Comparison of ENCODE assay signal across 11 cellular contexts in genomic region chr6:36121752-36122494, GRCh38. TPM values are rescaled to one million over a fixed set of nuclear protein-coding genes. Genes with fewer than 3 reads are reported as not detected.
DNase-seq lines count a peak whose midpoint lies in the region; ATAC-seq, FAIRE-seq and TF ChIP-seq lines count a peak whose summit lies in the region.
"Had no signal": no experiment of that assay in that cellular context is flagged by ENCODE, and none has a peak within 500 bp of the region (broad histone marks: within the 10 kb centered on the region; RNA-seq: fewer than 3 reads in every experiment).

No MANE protein-coding gene starts in this region.

- peak overlapping the region; percentile 97 for H3K27ac Mint-ChIP-seq in CD4-positive, alpha-beta T cell
- peak overlapping the region; percentile 100 for H3K27ac Mint-ChIP-seq in natural killer cell

- SMC1A ChIA-PET in GM12878 (lab: Charles Lee; ENCODE audit: uncharacterized antibody, unreplicated experiment) = interaction anchor here (0.7 to 7.8 kb wide), 18 partner anchors 9 to 238 kb away, joined by 3 to 75 read pairs (median 4); partner anchors contain the start of genes MAPK13 and MAPK14

- H3K4me1 ChIP-seq in Loucy (ENCODE audit: insufficient read depth, low read length, poor library complexity, severe bottlenecking) = peaks cover 73% of the 10 kb centered on the region
- H3K4me1 ChIP-seq in GM12878 (ENCODE audit: control insufficient read depth, insufficient read depth, low read length) = peaks cover 26% of the 10 kb centered on the region
- H3K4me1 ChIP-seq in stomach = peaks cover 22 to 72% (median 40%) of the 10 kb centered on the region in 4 donors

- H3K79me2 ChIP-seq in Loucy (ENCODE audit: insufficient read depth, low read length) = peaks cover 8% of the 10 kb centered on the region; the same call in 1 of the 2 replicates
- no peaks in the 10 kb centered on the region for H3K79me2 ChIP-seq in GM12878 (ENCODE audit: control insufficient read depth, insufficient read depth, low read length)

- TF ChIP-seq EP300 in GM12878 (IDR thresholded peaks at IDR 0.05; ENCODE audit: borderline replicate concordance in 1 of 2, control insufficient read depth in 1 of 2, low read depth in 2 of 2, low read length in 2 of 2) (no peak), stomach (IDR thresholded peaks at IDR 0.05) (no peak)

- 95% methylated on average over 5 of the region's 5 CpGs for WGBS in GM12878 (ENCODE audit: insufficient coverage, insufficient replicate concordance, low lambda C conversion rate, missing lambda C conversion rate)
- 64 to 86% (median 74%) methylated on average over 4 to 5 of the region's 5 CpGs for WGBS in stomach, 5 donors

- RAD21 ChIA-PET in GM12878 (lab: Charles Lee; ENCODE audit: unreplicated experiment) = interaction anchor here (0.7 to 3.1 kb wide), 14 partner anchors 8 to 312 kb away, joined by 3 to 35 read pairs (median 4); partner anchors contain the start of genes MAPK13 and MAPK14

- H3K4me2 ChIP-seq in Loucy (ENCODE audit: low read depth, low read length, poor library complexity, severe bottlenecking) (peak overlapping the region; percentile 85), GM12878 (ENCODE audit: control insufficient read depth, insufficient read depth) (no peak overlapping the region)

- no peak for TF ChIP-seq CTCF in CD4-positive, alpha-beta T cell (IDR thresholded peaks at IDR 0.05)
- TF ChIP-seq CTCF in Loucy (conservative IDR thresholded peaks at IDR 0.05; ENCODE audit: low read length) = no peak
- TF ChIP-seq CTCF in GM12878 (IDR thresholded peaks at IDR 0.05 in 2 of 3, conservative IDR thresholded peaks at IDR 0.05 in 1 of 3; ENCODE audit: control insufficient read depth in 2 of 3, extremely low read depth in 1 of 3, insufficient read depth in 1 of 3, low read depth in 3 of 3, low read length in 3 of 3) = no peak
- TF ChIP-seq CTCF in natural killer cell (IDR thresholded peaks at IDR 0.05) = no peak
- TF ChIP-seq CTCF in stomach (IDR thresholded peaks at IDR 0.05) = no peak

- in situ Hi-C loops in GM12878 (cut with MboI) = loop anchor here (5.0 kb wide), 1 partner anchor 235 kb away; no protein-coding TSS in a partner anchor

- BruUV-seq in GM12878 (replicated peaks; lab: Mats Ljungman, UMichigan) = no TSS peak

- no peaks in the 10 kb centered on the region for H4K20me1 ChIP-seq in Loucy (ENCODE audit: insufficient read depth, low read length, poor library complexity, severe bottlenecking)
- H4K20me1 ChIP-seq in GM12878 (ENCODE audit: control insufficient read depth, insufficient read depth) = no peaks in the 10 kb centered on the region

- no peak for DNase-seq in CD4-positive, alpha-beta T cell
- DNase-seq in GM12878 (ENCODE audit: low read depth, low spot score) (no peak), natural killer cell (no peak), stomach (no peak), medulla oblongata (ENCODE audit: extremely low spot score) (no peak)
- DNase-seq in NK-92 treated with Interleukin-12 subunit alpha and Interleukin-12 subunit beta, amount 100 ng/mL, for 24 hours (lab: John Stamatoyannopoulos, UW) = no peak
- DNase-seq: NCI-H510A treated with DMSO at 0.1 percent for 48 hours, retina had no signal

- TF ChIP-seq RAD21 in GM12878 (IDR thresholded peaks at IDR 0.05; ENCODE audit: insufficient read depth, low read depth, low read length) = no peak

- no peak overlapping the region for H2AFZ ChIP-seq in Loucy (ENCODE audit: low read length)
- H2AFZ ChIP-seq in GM12878 (ENCODE audit: control insufficient read depth, low read depth, low read length) = no peak overlapping the region

- TF ChIP-seq POLR2A in GM12878 (IDR thresholded peaks at IDR 0.05; ENCODE audit: low read depth, low read length) (no peak), stomach (IDR thresholded peaks at IDR 0.05) (no peak)

- FAIRE-seq in GM12878 (lab: Jason Lieb, UNC) = no peak

- peak overlapping the region; percentile 93 for H3K27ac ChIP-seq in CD4-positive, alpha-beta T cell (ENCODE audit: low read depth, low read length)
- H3K27ac ChIP-seq in GM12878 (ENCODE audit: control insufficient read depth, insufficient read depth) (no peak overlapping the region), stomach (peak overlapping the region in 2 of 5 donors; percentile 76 to 78)

- H3K36me3 ChIP-seq in Loucy (ENCODE audit: insufficient read depth, low read length) = 0 out of 2 replicates have a peak, but pooled peaks cover 4% of the 10 kb centered on the region
- H3K36me3 ChIP-seq in GM12878 (ENCODE audit: control insufficient read depth in 2 of 2, insufficient read depth in 2 of 2, low read length in 1 of 2) = no peaks in the 10 kb centered on the region; a peak in 1 of 4 replicates
- H3K36me3 ChIP-seq in stomach = peaks cover 0 to 5% (median 2%) of the 10 kb centered on the region in 4 donors

- no peak for ATAC-seq in CD4-positive, alpha-beta T cell (ENCODE audit: poor library complexity)
- no peak for ATAC-seq in GM12878
- ATAC-seq in natural killer cell = no peak
- ATAC-seq in GM21423 (IDR thresholded peaks at IDR 0.05; ENCODE audit: unreplicated experiment) = no peak

- no peaks in the 10 kb centered on the region for H3K9me3 Mint-ChIP-seq in CD4-positive, alpha-beta T cell
- no peaks in the 10 kb centered on the region for H3K9me3 Mint-ChIP-seq in natural killer cell

- H3K36me3 Mint-ChIP-seq in CD4-positive, alpha-beta T cell (ENCODE audit: low read depth) = no peaks in the 10 kb centered on the region
- H3K36me3 Mint-ChIP-seq in natural killer cell = no peaks in the 10 kb centered on the region

- H3K4me3 ChIP-seq in Loucy (ENCODE audit: low read length, poor library complexity, severe bottlenecking) (no peak overlapping the region), GM12878 (no peak overlapping the region), stomach (no peak overlapping the region)

- peak overlapping the region; percentile 76 for H3K4me3 Mint-ChIP-seq in CD4-positive, alpha-beta T cell
- H3K4me3 Mint-ChIP-seq in natural killer cell = peak overlapping the region; percentile 89

- POLR2A ChIA-PET in CD4-positive, alpha-beta T cell (lab: Charles Lee) = interaction anchor here (0.9 to 4.9 kb wide), 11 partner anchors 9 to 322 kb away, joined by 3 to 68 read pairs (median 15); partner anchors contain the start of genes BRPF3, MAPK13 and MAPK14
- POLR2A ChIA-PET in GM12878 (lab: Charles Lee) = interaction anchor here (0.7 to 3.4 kb wide), 8 partner anchors 9 to 242 kb away, joined by 3 to 21 read pairs (median 4); partner anchors contain the start of genes MAPK13 and MAPK14

- no peaks in the 10 kb centered on the region for H3K27me3 Mint-ChIP-seq in CD4-positive, alpha-beta T cell
- H3K27me3 Mint-ChIP-seq in natural killer cell (ENCODE audit: low read depth in 2 of 2) = no peaks in the 10 kb centered on the region

- H3K4me1 Mint-ChIP-seq in CD4-positive, alpha-beta T cell (ENCODE audit: low read depth) = peaks cover 95% of the 10 kb centered on the region
- H3K4me1 Mint-ChIP-seq in natural killer cell = peaks cover 80 to 96% of the 10 kb centered on the region in 2 donors

- intact Hi-C loops in CD4-positive, alpha-beta T cell (cut with DNase I, micrococcal nuclease) = loop anchor here (1.0 to 10.0 kb wide), 4 partner anchors 9 to 239 kb away; no protein-coding TSS in a partner anchor
- intact Hi-C loops in GM12878 (cut with micrococcal nuclease; ENCODE audit: unreplicated experiment) (loop anchor here (2.0 to 10.0 kb wide), 2 partner anchors 75 to 183 kb away; partner anchors contain the start of gene BRPF3), natural killer cell (cut with micrococcal nuclease) (loop anchor here (2.0 to 5.0 kb wide), 2 partner anchors 83 to 240 kb away; no protein-coding TSS in a partner anchor), stomach (cut with DNase I; ENCODE audit: low total_unique reads) (no loop called here)

- CTCF ChIA-PET in CD4-positive, alpha-beta T cell (lab: Charles Lee) = interaction anchor here (0.6 to 4.2 kb wide), 8 partner anchors 10 to 219 kb away, joined by 3 to 33 read pairs (median 4); partner anchors contain the start of genes MAPK13 and MAPK14
- CTCF ChIA-PET in GM12878 (lab: Yijun Ruan, JAX) = interaction anchor here (0.5 to 7.6 kb wide), 21 partner anchors 9 to 411 kb away, joined by 3 to 82 read pairs (median 4); partner anchors contain the start of genes BNIP5, BRPF3, MAPK13 and MAPK14

- H3K9me3 ChIP-seq in CD4-positive, alpha-beta T cell (ENCODE audit: control insufficient read depth, low read length) = no peaks in the 10 kb centered on the region
- no peaks in the 10 kb centered on the region for H3K9me3 ChIP-seq in Loucy (ENCODE audit: insufficient read depth, low read depth, low read length)
- no peaks in the 10 kb centered on the region for H3K9me3 ChIP-seq in GM12878 (replicated peaks; ENCODE audit: control insufficient read depth, insufficient read depth, low read length)
- no peaks in the 10 kb centered on the region for H3K9me3 ChIP-seq in stomach

- H3K27me3 ChIP-seq in CD4-positive, alpha-beta T cell (ENCODE audit: control insufficient read depth, insufficient read depth, low read length) = no peaks in the 10 kb centered on the region
- H3K27me3 ChIP-seq in Loucy (ENCODE audit: insufficient read depth, low read length, poor library complexity, severe bottlenecking) (no peaks in the 10 kb centered on the region), GM12878 (replicated peaks in 1 of 2; ENCODE audit: control insufficient read depth in 2 of 2, insufficient read depth in 2 of 2, low read length in 1 of 2) (no peaks in the 10 kb centered on the region), stomach (no peaks in the 10 kb centered on the region)

- H3K9ac ChIP-seq in Loucy (ENCODE audit: low read depth, low read length, poor library complexity, severe bottlenecking) (no peak overlapping the region), GM12878 (ENCODE audit: control insufficient read depth, insufficient read depth, low read length) (no peak overlapping the region)

- H3F3A ChIP-seq in Loucy (ENCODE audit: low read depth) = peaks cover 11% of the 10 kb centered on the region; the same call in 1 of the 2 replicates

- no peaks in the 10 kb centered on the region for H3K9me2 ChIP-seq in Loucy (replicated peaks; ENCODE audit: low read depth, low read length)

RNA-seq across cellular contexts. Expression of gene MAPK13, which starts 8.4 kb away (rescaled TPM):
- total RNA-seq in CD4-positive, alpha-beta T cell = 10 to 100 TPM; 58.5 to 63.5 TPM
- total RNA-seq in GM12878 (2013; cell fraction: nucleolus; rRNA removed) = 24.2 and 24.6 TPM in 2 replicates
- 38.9 and 40.2 TPM in 2 replicates for total RNA-seq in GM12878 (2014; rRNA removed)
- total RNA-seq in GM12878 (2014; rRNA removed; fragmentation: Illumina TruSeq; extraction: Trizol) = 18.4 and 19.5 TPM in 2 replicates
- 48.0 and 52.5 TPM in 2 replicates for total RNA-seq in GM12878 (2021)
- 5.4 TPM for polyA plus RNA-seq in GM12878 (2011; ENCODE audit: low read depth)
- 7.5 and 8.5 TPM in 2 replicates for polyA plus RNA-seq in GM12878 (2011; rRNA removed)
- 10.7 and 10.8 TPM in 2 replicates for polyA plus RNA-seq in GM12878 (2011; cell fraction: cytosol; rRNA removed)
- 24.6 and 25.9 TPM in 2 replicates for polyA plus RNA-seq in GM12878 (2011; cell fraction: nucleus; rRNA removed)
- 8.6 and 11.0 TPM in 2 replicates for polyA plus RNA-seq in GM12878 (2012)
- polyA plus RNA-seq in GM12878 (2014; fragmentation: Illumina TruSeq; extraction: Trizol) = 17.2 and 34.9 TPM in 2 replicates
- 1 to 10 TPM; 1.8 to 3.2 TPM for polyA plus RNA-seq in GM12878 (2014; fragmentation: Nextera tagmentation; extraction: Ambion mirVana)
- 46.3 and 48.8 TPM in 2 replicates for polyA plus RNA-seq in GM12878 (2014; rRNA removed)
- polyA plus RNA-seq in GM12878 (2016; fragmentation: Nextera tagmentation; extraction: Ambion mirVana) = 10 to 100 TPM; 46.6 TPM
- 8.0 and 11.8 TPM in 2 replicates for polyA minus RNA-seq in GM12878 (2011; rRNA and poly(A)+ RNA removed)
- 1.2 and 1.6 TPM in 2 replicates for polyA minus RNA-seq in GM12878 (2011; cell fraction: cytosol; rRNA and poly(A)+ RNA removed)
- 6.0 and 7.0 TPM in 2 replicates for polyA minus RNA-seq in GM12878 (2011; cell fraction: nucleus; rRNA and poly(A)+ RNA removed)
- 10 to 100 TPM; 39.4 to 52.1 (median 49.9) TPM for total RNA-seq in natural killer cell
- 10 to 100 TPM; 19.8 to 95.9 (median 33.0) TPM for total RNA-seq in stomach
- polyA plus RNA-seq in stomach = 10 to 100 TPM; 28.7 to 57.1 (median 35.9) TPM
- total RNA-seq: H4 had no signal
